In genomic region chr10:7738536-7739407, GRCh38 we compare ENCODE assay signal across 1 cellular context.
TF ChIP-seq lines count a peak whose summit lies in the region.

No MANE protein-coding gene starts in this region.

TF ChIP-seq in H1, 55 proteins besides CTCF, POLR2A, EP300 and RAD21:
- TF ChIP-seq CBX5 (IDR thresholded peaks at IDR 0.05; ENCODE audit: low read depth, low read length) (no peak), SIN3A (conservative IDR thresholded peaks at IDR 0.05 in 1 of 2, IDR thresholded peaks at IDR 0.05 in 1 of 2; ENCODE audit: low read depth in 1 of 2, low read length in 2 of 2) (no peak), SAP30 (IDR thresholded peaks at IDR 0.05; ENCODE audit: insufficient read depth, insufficient replicate concordance, low read length) (no peak), RFX5 (IDR thresholded peaks at IDR 0.05; ENCODE audit: borderline replicate concordance, low read depth, low read length) (no peak), NANOG (IDR thresholded peaks at IDR 0.05; ENCODE audit: insufficient read depth, low read depth, low read length, poor library complexity, severe bottlenecking) (no peak), SP1 (IDR thresholded peaks at IDR 0.05; ENCODE audit: low read depth, low read length) (no peak), CTBP2 (IDR thresholded peaks at IDR 0.05; ENCODE audit: borderline replicate concordance, insufficient read depth, insufficient read length, low read length) (no peak), RBBP5 (IDR thresholded peaks at IDR 0.05; ENCODE audit: borderline replicate concordance, low read depth, low read length) (no peak), BACH1 (IDR thresholded peaks at IDR 0.05; ENCODE audit: low read length) (no peak), CBX8 (IDR thresholded peaks at IDR 0.05; ENCODE audit: borderline replicate concordance, low read depth, low read length) (no peak), HDAC6 (IDR thresholded peaks at IDR 0.05; ENCODE audit: low read depth, low read length) (no peak), YY1 (IDR thresholded peaks at IDR 0.05; ENCODE audit: low read depth, low read length) (no peak), CHD1 (IDR thresholded peaks at IDR 0.05; ENCODE audit: low read depth, low read length) (no peak), MAX (IDR thresholded peaks at IDR 0.05) (no peak), EGR1 (IDR thresholded peaks at IDR 0.05; ENCODE audit: borderline replicate concordance, low read depth, low read length) (no peak)
